In genomic region chr6:51868591-51869355, GRCh38 we compare ENCODE assay signal across 11 cellular contexts.
"Had no signal": no experiment of that assay in that cellular context is flagged by ENCODE, and none has a peak within 500 bp of the region (broad histone marks: within the 10 kb centered on the region; RNA-seq: fewer than 3 reads in every experiment).

No MANE protein-coding gene starts in this region.

- H3K36me3 Mint-ChIP-seq: activated naive CD4-positive, alpha-beta T cell treated with anti-CD3 and anti-CD28 coated beads, Interleukin-2, amount 10 ng/mL, durations not matched to agents 7 days and 5 days had no signal

- H3K4me1 Mint-ChIP-seq: activated naive CD4-positive, alpha-beta T cell treated with anti-CD3 and anti-CD28 coated beads, Interleukin-2, amount 10 ng/mL, durations not matched to agents 7 days and 5 days; stimulated activated naive CD8-positive, alpha-beta T cell treated with anti-CD3 and anti-CD28 coated beads, Interleukin-15, amount 100 ng/mL, for 72 hours had no signal

- DNase-seq: activated CD4-positive, CD25-positive, alpha-beta regulatory T cell; activated naive CD4-positive, alpha-beta T cell treated with anti-CD3 and anti-CD28 coated beads, Interleukin-2, amount 10 ng/mL, durations not matched to agents 7 days and 5 days; caudate nucleus; colonic mucosa; kidney; stimulated activated CD4-positive, alpha-beta T cell treated with anti-CD3 and anti-CD28 coated beads, Interleukin-4, amount 100 ng/mL, for 24 hours; stimulated activated naive CD8-positive, alpha-beta T cell treated with anti-CD3 and anti-CD28 coated beads, Interleukin-15, amount 100 ng/mL, for 72 hours had no signal

- H3K27me3 Mint-ChIP-seq: activated naive CD4-positive, alpha-beta T cell treated with anti-CD3 and anti-CD28 coated beads, Interleukin-2, amount 10 ng/mL, durations not matched to agents 7 days and 5 days; stimulated activated naive CD8-positive, alpha-beta T cell treated with anti-CD3 and anti-CD28 coated beads, Interleukin-15, amount 100 ng/mL, for 72 hours had no signal

- H3K27ac ChIP-seq: colonic mucosa, hepatocyte, pancreas, thoracic aorta had no signal

- H3K4me3 Mint-ChIP-seq: activated naive CD4-positive, alpha-beta T cell treated with anti-CD3 and anti-CD28 coated beads, Interleukin-2, amount 10 ng/mL, durations not matched to agents 7 days and 5 days; stimulated activated naive CD8-positive, alpha-beta T cell treated with anti-CD3 and anti-CD28 coated beads, Interleukin-15, amount 100 ng/mL, for 72 hours had no signal

- ATAC-seq: stimulated activated naive CD8-positive, alpha-beta T cell treated with anti-CD3 and anti-CD28 coated beads, Interleukin-15, amount 100 ng/mL, for 72 hours had no signal

- H3K27ac Mint-ChIP-seq: activated naive CD4-positive, alpha-beta T cell treated with anti-CD3 and anti-CD28 coated beads, Interleukin-2, amount 10 ng/mL, durations not matched to agents 7 days and 5 days; activated T-helper 2 cell treated with anti-CD3 and anti-CD28 coated beads, Interferon-gamma antibody, Interleukin-2, Interleukin-4, amounts not matched to agents 10 μg/mL and 5 μg/mL and 100 μg/mL, durations not matched to agents 14 hours and 24 hours and 36 hours; stimulated activated naive CD8-positive, alpha-beta T cell treated with anti-CD3 and anti-CD28 coated beads, Interleukin-15, amount 100 ng/mL, for 72 hours had no signal

- H3K9me3 Mint-ChIP-seq: activated naive CD4-positive, alpha-beta T cell treated with anti-CD3 and anti-CD28 coated beads, Interleukin-2, amount 10 ng/mL, durations not matched to agents 7 days and 5 days; activated T-helper 2 cell treated with anti-CD3 and anti-CD28 coated beads, Interferon-gamma antibody, Interleukin-2, Interleukin-4, amounts not matched to agents 10 μg/mL and 5 μg/mL and 100 μg/mL, durations not matched to agents 14 hours and 24 hours and 36 hours; stimulated activated naive CD8-positive, alpha-beta T cell treated with anti-CD3 and anti-CD28 coated beads, Interleukin-15, amount 100 ng/mL, for 72 hours had no signal
